Comparison of ENCODE assay signal across 24 cellular contexts in genomic region chr7:115559877-115560276, GRCh38.
"Had no signal": no experiment of that assay in that cellular context is flagged by ENCODE, and none has a peak within 500 bp of the region (broad histone marks: within the 10 kb centered on the region; RNA-seq: fewer than 3 reads in every experiment).

No MANE protein-coding gene starts in this region.

- H3K4me3 ChIP-seq: MG63, SJSA1, SK-N-MC had no signal

- DNase-seq: IMR-90, Karpas-422, KG1, MG63, NCI-H1092, NCI-H1105 treated with DMSO at 0.1 percent for 48 hours, NCI-H1417 treated with DMSO at 0.1 percent for 48 hours, NCI-H146, NCI-H187, NCI-H2029, NCI-H2081 treated with DMSO at 0.1 percent for 48 hours, NCI-H2171, NCI-H226, NCI-H446, NCI-H510A, NCI-H524 treated with DMSO at 0.1 percent for 48 hours, NCI-H69, NCI-H774, Right ventricle myocardium superior, RPMI8226, SIG-M5 had no signal

- ATAC-seq: HepG2 had no signal
